In the genomic region with DNA sequence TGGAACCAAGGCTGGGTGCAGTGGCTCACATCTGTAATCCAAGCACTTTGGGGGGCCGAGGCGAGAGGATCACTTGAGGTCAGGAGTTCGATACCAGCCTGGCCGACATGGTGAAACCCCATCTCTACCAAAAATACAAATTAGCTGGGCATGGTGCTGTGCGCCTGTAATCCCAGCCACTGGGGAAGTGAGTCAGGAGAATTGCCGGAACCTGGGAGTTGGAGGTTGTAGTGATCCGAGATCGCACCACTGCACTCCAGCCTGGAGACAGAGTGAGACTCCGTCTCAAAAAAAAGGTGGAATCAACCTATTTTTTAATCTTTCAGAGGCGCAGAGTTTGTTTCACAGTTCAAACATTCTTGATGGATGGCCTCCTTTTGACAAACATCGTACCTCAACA, we compare ENCODE assay signal across 36 cellular contexts. TPM values are rescaled to one million over a fixed set of nuclear protein-coding genes. Genes with fewer than 3 reads are reported as not detected.
"Had no signal": no experiment of that assay in that cellular context is flagged by ENCODE, and none has a peak within 500 bp of the region (broad histone marks: within the 10 kb centered on the region; RNA-seq: fewer than 3 reads in every experiment).

No MANE protein-coding gene starts in this region.

- H3K27me3 Mint-ChIP-seq: activated B cell treated with CpG ODN at 0.5 μM for 24 hours had no signal

- H3K9me3 Mint-ChIP-seq: activated T-helper 17 cell treated with anti-CD3 and anti-CD28 coated beads, Interleukin-2, amount 50 U/mL, for 72 hours had no signal

- ATAC-seq: activated CD8-positive, alpha-beta T cell treated with anti-CD3 and anti-CD28 coated beads for 36 hours; activated naive CD4-positive, alpha-beta T cell treated with anti-CD3 and anti-CD28 coated beads, Interleukin-2, amount 50 U/mL, for 72 hours; activated T-cell treated with anti-CD3 and anti-CD28 coated beads, Interleukin-2, amount 50 U/mL, for 4 hours; activated T-cell treated with anti-CD3 and anti-CD28 coated beads, Interleukin-2, amount 50 U/mL, for 72 hours; activated T-helper 17 cell treated with anti-CD3 and anti-CD28 coated beads, Interleukin-2, amount 50 U/mL, for 72 hours; body of pancreas had no signal

- H3K4me1 ChIP-seq: adrenal gland, body of pancreas, breast epithelium had no signal

- H3K4me3 Mint-ChIP-seq: activated B cell treated with CpG ODN at 0.5 μM for 24 hours; activated CD4-positive, alpha-beta memory T cell treated with anti-CD3 and anti-CD28 coated beads for 36 hours; activated CD4-positive, alpha-beta T cell treated with anti-CD3 and anti-CD28 coated beads, Interleukin-2, amount 10 ng/mL, durations not matched to agents 24 days and 14 days; activated CD8-positive, alpha-beta T cell treated with anti-CD3 and anti-CD28 coated beads for 36 hours; activated naive CD4-positive, alpha-beta T cell treated with anti-CD3 and anti-CD28 coated beads for 36 hours; activated naive CD8-positive, alpha-beta T cell treated with anti-CD3 and anti-CD28 coated beads for 36 hours; activated T-cell treated with anti-CD3 and anti-CD28 coated beads, Interleukin-2, amount 50 U/mL, for 4 hours; activated T-cell treated with anti-CD3 and anti-CD28 coated beads, Interleukin-2, amount 50 U/mL, for 72 hours; activated T-helper 1 cell treated with anti-CD3 and anti-CD28 coated beads, Interleukin-12 subunit alpha, Interleukin-12 subunit beta, Interleukin-2, Interleukin-4 antibody, amounts not matched to agents 30 ng/mL and 10 ng/mL and 1 ng/mL, durations not matched to agents 14 hours and 24 hours and 36 hours; activated T-helper 17 cell treated with anti-CD3 and anti-CD28 coated beads, Interleukin-2, amount 50 U/mL, for 72 hours; T-helper 1 cell treated with Interleukin-12 subunit alpha and Interleukin-12 subunit beta and Interleukin-4 antibody, amounts not matched to agents 30 μg/mL and 1 μg/mL, for 36 hours; T-helper 2 cell treated with Interferon-gamma antibody and Interleukin-4, amounts not matched to agents 5 μg/mL and 100 μg/mL, for 36 hours had no signal

- H3K9me3 ChIP-seq: adrenal gland, body of pancreas, breast epithelium had no signal

- H3K27me3 ChIP-seq: adrenal gland, body of pancreas, brain microvascular endothelial cell, breast epithelium had no signal

- H3K27ac Mint-ChIP-seq: activated B cell treated with CpG ODN at 0.5 μM for 24 hours; activated CD4-positive, alpha-beta memory T cell treated with anti-CD3 and anti-CD28 coated beads for 36 hours; activated CD4-positive, alpha-beta T cell treated with anti-CD3 and anti-CD28 coated beads, Interleukin-2, amount 10 ng/mL, durations not matched to agents 24 days and 14 days; activated CD8-positive, alpha-beta T cell treated with anti-CD3 and anti-CD28 coated beads for 36 hours; activated naive CD4-positive, alpha-beta T cell treated with anti-CD3 and anti-CD28 coated beads for 36 hours; activated naive CD4-positive, alpha-beta T cell treated with anti-CD3 and anti-CD28 coated beads, Interleukin-2, amount 50 U/mL, for 72 hours; activated naive CD8-positive, alpha-beta T cell treated with anti-CD3 and anti-CD28 coated beads for 36 hours; activated T-cell treated with anti-CD3 and anti-CD28 coated beads, Interleukin-2, amount 50 U/mL, for 72 hours; activated T-helper 1 cell treated with anti-CD3 and anti-CD28 coated beads, Interleukin-12 subunit alpha, Interleukin-12 subunit beta, Interleukin-2, Interleukin-4 antibody, amounts not matched to agents 30 ng/mL and 10 ng/mL and 1 ng/mL, durations not matched to agents 14 hours and 24 hours and 36 hours; activated T-helper 17 cell treated with anti-CD3 and anti-CD28 coated beads, Interleukin-2, amount 50 U/mL, for 72 hours; T-helper 1 cell treated with Interleukin-12 subunit alpha and Interleukin-12 subunit beta and Interleukin-4 antibody, amounts not matched to agents 30 μg/mL and 1 μg/mL, for 36 hours; T-helper 2 cell treated with Interferon-gamma antibody and Interleukin-4, amounts not matched to agents 5 μg/mL and 100 μg/mL, for 36 hours had no signal

- H3K27ac ChIP-seq: adrenal gland, body of pancreas, brain microvascular endothelial cell, breast epithelium, VCaP had no signal

- H3K4me3 ChIP-seq: adrenal gland, body of pancreas, breast epithelium had no signal

- DNase-seq: activated B cell treated with CpG ODN at 0.5 μM for 24 hours; activated CD4-positive, alpha-beta memory T cell treated with anti-CD3 and anti-CD28 coated beads for 36 hours; activated CD4-positive, alpha-beta T cell treated with anti-CD3 and anti-CD28 coated beads for 4 hours; activated CD4-positive, alpha-beta T cell treated with anti-CD3 and anti-CD28 coated beads, Interleukin-2, amount 10 ng/mL, durations not matched to agents 24 days and 14 days; activated CD4-positive, alpha-beta T cell treated with anti-CD3 and anti-CD28 coated beads, Interleukin-2, amount 50 U/mL, for 1 hour; activated CD4-positive, alpha-beta T cell treated with anti-CD3 and anti-CD28 coated beads, Interleukin-2, amount 50 U/mL, for 4 hours; activated CD4-positive, CD25-positive, alpha-beta regulatory T cell treated with anti-CD3 and anti-CD28 coated beads, Interleukin-2, amount 50 U/mL, for 72 hours; activated CD8-positive, alpha-beta memory T cell treated with anti-CD3 and anti-CD28 coated beads, Interleukin-2, amount 50 U/mL, for 4 hours; activated CD8-positive, alpha-beta T cell treated with anti-CD3 and anti-CD28 coated beads for 36 hours; activated effector memory CD4-positive, alpha-beta T cell treated with anti-CD3 and anti-CD28 coated beads, Interleukin-2, amount 50 U/mL, for 16 hours; activated gamma-delta T cell treated with Interleukin-2 at 50 U/mL for 16 hours; activated naive CD4-positive, alpha-beta T cell; activated naive CD4-positive, alpha-beta T cell treated with anti-CD3 and anti-CD28 coated beads for 36 hours; activated naive CD4-positive, alpha-beta T cell treated with anti-CD3 and anti-CD28 coated beads, Interleukin-2, amount 50 U/mL, for 16 hours; activated naive CD8-positive, alpha-beta T cell treated with anti-CD3 and anti-CD28 coated beads for 36 hours; activated T-cell treated with anti-CD3 and anti-CD28 coated beads for 4 hours; activated T-cell treated with anti-CD3 and anti-CD28 coated beads, Interleukin-2, amount 50 U/mL, for 1 hour; activated T-cell treated with anti-CD3 and anti-CD28 coated beads, Interleukin-2, amount 50 U/mL, for 4 hours; activated T-cell treated with anti-CD3 and anti-CD28 coated beads, Interleukin-2, amount 50 U/mL, for 72 hours; adrenal gland; amniotic stem cell; aorta; body of pancreas; brain microvascular endothelial cell; central memory CD4-positive, alpha-beta T cell; SW 1271; T-helper 1 cell; T-helper 2 cell; T-helper 9 cell had no signal

- H3K36me3 ChIP-seq: adrenal gland, brain microvascular endothelial cell, breast epithelium had no signal

RNA-seq across cellular contexts. Expression of a gene that starts 24.5 kb away (rescaled TPM):
- total RNA-seq: activated CD4-positive, alpha-beta memory T cell treated with anti-CD3 and anti-CD28 coated beads for 36 hours; activated CD4-positive, alpha-beta T cell treated with anti-CD3 and anti-CD28 coated beads, Interleukin-2, amount 10 ng/mL, durations not matched to agents 24 days and 14 days; activated naive CD4-positive, alpha-beta T cell treated with anti-CD3 and anti-CD28 coated beads for 36 hours; activated naive CD4-positive, alpha-beta T cell treated with anti-CD3 and anti-CD28 coated beads, Interleukin-2, amount 50 U/mL, for 72 hours; activated T-cell treated with anti-CD3 and anti-CD28 coated beads, Interleukin-2, amount 50 U/mL, for 72 hours; activated T-helper 17 cell treated with anti-CD3 and anti-CD28 coated beads, Interleukin-2, amount 50 U/mL, for 72 hours had no signal
